In genomic region chr17:77890771-77891170, GRCh38 we compare ENCODE assay signal across 32 cellular contexts.
"Had no signal": no experiment of that assay in that cellular context is flagged by ENCODE, and none has a peak within 500 bp of the region (broad histone marks: within the 10 kb centered on the region; RNA-seq: fewer than 3 reads in every experiment).

No MANE protein-coding gene starts in this region.

- ATAC-seq: activated CD8-positive, alpha-beta T cell treated with anti-CD3 and anti-CD28 coated beads for 36 hours; activated naive CD4-positive, alpha-beta T cell treated with anti-CD3 and anti-CD28 coated beads, Interleukin-2, amount 50 U/mL, for 72 hours; Panc1; Right ventricle myocardium inferior had no signal

- DNase-seq: activated B cell treated with CpG ODN at 0.5 μM for 24 hours; activated CD4-positive, alpha-beta T cell treated with anti-CD3 and anti-CD28 coated beads for 4 hours; activated CD4-positive, alpha-beta T cell treated with anti-CD3 and anti-CD28 coated beads, Interleukin-2, amount 50 U/mL, for 1 hour; activated CD4-positive, CD25-positive, alpha-beta regulatory T cell treated with anti-CD3 and anti-CD28 coated beads, Interleukin-2, amount 50 U/mL, for 72 hours; activated CD8-positive, alpha-beta T cell treated with anti-CD3 and anti-CD28 coated beads for 36 hours; activated gamma-delta T cell treated with Interleukin-2 at 50 U/mL for 16 hours; activated naive CD4-positive, alpha-beta T cell treated with anti-CD3 and anti-CD28 coated beads for 36 hours; activated T-cell treated with anti-CD3 and anti-CD28 coated beads, Interleukin-2, amount 50 U/mL, for 24 hours; amniotic stem cell; cerebellar nuclear complex; Kasumi-1; KG1; MM.1S; MV-4-11; NCI-H1092; NCI-H1436 treated with DMSO at 0.1 percent for 48 hours; NCI-H1694 treated with DMSO at 0.1 percent for 48 hours; NCI-H2029; NCI-H345; NCI-H524 treated with DMSO at 0.1 percent for 48 hours; SIG-M5; SW 1271; T-helper 1 cell; T-helper 2 cell; T-helper 9 cell had no signal

- H3K9me3 Mint-ChIP-seq: activated B cell treated with CpG ODN at 0.5 μM for 24 hours; activated CD8-positive, alpha-beta T cell treated with anti-CD3 and anti-CD28 coated beads for 36 hours; activated naive CD4-positive, alpha-beta T cell treated with anti-CD3 and anti-CD28 coated beads for 36 hours; activated naive CD4-positive, alpha-beta T cell treated with anti-CD3 and anti-CD28 coated beads, Interleukin-2, amount 50 U/mL, for 72 hours; activated T-cell treated with anti-CD3 and anti-CD28 coated beads, Interleukin-2, amount 50 U/mL, for 24 hours; activated T-helper 1 cell treated with anti-CD3 and anti-CD28 coated beads, Interleukin-12 subunit alpha, Interleukin-12 subunit beta, Interleukin-2, Interleukin-4 antibody, amounts not matched to agents 30 ng/mL and 10 ng/mL and 1 ng/mL, durations not matched to agents 14 hours and 24 hours and 36 hours had no signal

- H3K36me3 ChIP-seq: ascending aorta, cardiac muscle cell had no signal

- H3K4me3 ChIP-seq: ascending aorta, cardiac muscle cell had no signal

- H3K27ac Mint-ChIP-seq: activated B cell treated with CpG ODN at 0.5 μM for 24 hours; activated CD8-positive, alpha-beta T cell treated with anti-CD3 and anti-CD28 coated beads for 36 hours; activated naive CD4-positive, alpha-beta T cell treated with anti-CD3 and anti-CD28 coated beads for 36 hours; activated naive CD4-positive, alpha-beta T cell treated with anti-CD3 and anti-CD28 coated beads, Interleukin-2, amount 50 U/mL, for 72 hours; activated T-cell treated with anti-CD3 and anti-CD28 coated beads, Interleukin-2, amount 50 U/mL, for 24 hours; activated T-helper 1 cell treated with anti-CD3 and anti-CD28 coated beads, Interleukin-12 subunit alpha, Interleukin-12 subunit beta, Interleukin-2, Interleukin-4 antibody, amounts not matched to agents 30 ng/mL and 10 ng/mL and 1 ng/mL, durations not matched to agents 14 hours and 24 hours and 36 hours had no signal

- H3K27ac ChIP-seq: ascending aorta, cardiac muscle cell, VCaP had no signal

- H3K27me3 ChIP-seq: ascending aorta had no signal

- H3K4me3 Mint-ChIP-seq: activated B cell treated with CpG ODN at 0.5 μM for 24 hours; activated CD8-positive, alpha-beta T cell treated with anti-CD3 and anti-CD28 coated beads for 36 hours; activated naive CD4-positive, alpha-beta T cell treated with anti-CD3 and anti-CD28 coated beads for 36 hours; activated T-cell treated with anti-CD3 and anti-CD28 coated beads, Interleukin-2, amount 50 U/mL, for 24 hours; activated T-helper 1 cell treated with anti-CD3 and anti-CD28 coated beads, Interleukin-12 subunit alpha, Interleukin-12 subunit beta, Interleukin-2, Interleukin-4 antibody, amounts not matched to agents 30 ng/mL and 10 ng/mL and 1 ng/mL, durations not matched to agents 14 hours and 24 hours and 36 hours had no signal

- H3K36me3 Mint-ChIP-seq: activated naive CD4-positive, alpha-beta T cell treated with anti-CD3 and anti-CD28 coated beads, Interleukin-2, amount 50 U/mL, for 72 hours had no signal

- H3K9me3 ChIP-seq: ascending aorta had no signal
